ENCODE assay signal across 27 cellular contexts in the genomic region with DNA sequence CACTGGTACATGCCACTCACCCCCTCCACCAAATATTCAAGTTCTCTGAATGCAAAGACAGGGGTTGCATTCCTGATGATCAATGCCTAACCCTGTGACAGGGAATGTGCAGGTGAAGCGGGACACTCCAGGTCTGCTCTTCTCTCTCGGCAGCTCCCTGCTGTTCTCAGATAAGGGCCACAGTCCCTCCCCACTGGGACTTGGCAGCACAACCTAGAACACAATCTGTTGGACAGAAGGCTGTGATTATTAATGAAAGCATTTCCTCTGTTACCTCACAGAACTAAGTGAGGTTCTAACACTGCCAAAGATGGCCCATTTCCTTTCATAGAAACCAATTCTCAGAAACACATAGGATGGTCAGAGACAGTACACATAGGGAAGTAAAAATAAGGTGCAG. TPM values are rescaled to one million over a fixed set of nuclear protein-coding genes. Genes with fewer than 3 reads are reported as not detected.
DNase-seq lines count a peak whose midpoint lies in the region; ATAC-seq, FAIRE-seq and TF ChIP-seq lines count a peak whose summit lies in the region.
"Had no signal": no experiment of that assay in that cellular context is flagged by ENCODE, and none has a peak within 500 bp of the region (broad histone marks: within the 10 kb centered on the region; RNA-seq: fewer than 3 reads in every experiment).

No MANE protein-coding gene starts in this region.

- H4K20me1 ChIP-seq in K562 (replicated peaks; ENCODE audit: control insufficient read depth, insufficient read depth, low read length) (no peaks in the 10 kb centered on the region), fibroblast of lung (ENCODE audit: control insufficient read depth, extremely low read depth, insufficient read depth, low read length) (no peaks in the 10 kb centered on the region)

- H3K27me3 ChIP-seq in K562 (ENCODE audit: control insufficient read depth in 2 of 2, insufficient read depth in 2 of 2, low read length in 2 of 2), result 0 out of 5 replicates have a peak, but pooled peaks cover 0 to 2% of the 10 kb centered on the region in 2 experiments
- H3K27me3 ChIP-seq in fibroblast of lung (ENCODE audit: control insufficient read depth, insufficient read depth, low read length), result no peaks in the 10 kb centered on the region
- H3K27me3 ChIP-seq in CD4-positive, alpha-beta memory T cell (ENCODE audit: insufficient read depth, low read length), result no peaks in the 10 kb centered on the region
- H3K27me3 ChIP-seq: adrenal gland, cardiac muscle cell, neural progenitor cell had no signal

- no peak for FAIRE-seq in K562 (lab: Jason Lieb, UNC)
- FAIRE-seq: kidney, RCC 7860 had no signal

- BruUV-seq in K562 (replicated peaks; lab: Mats Ljungman, UMichigan), result no TSS peak

- intact Hi-C loops in K562 (cut with micrococcal nuclease), result no loop called here
- intact Hi-C loops in CD4-positive, alpha-beta memory T cell (cut with micrococcal nuclease), result no loop called here

- no peak for TF ChIP-seq RAD21 in K562 (CRISPR knock-in tag; conservative IDR thresholded peaks at IDR 0.05 in 1 of 2, IDR thresholded peaks at IDR 0.05 in 1 of 2)

- H3K27me3 Mint-ChIP-seq in CD4-positive, alpha-beta memory T cell, result peaks cover 0 to 1% of the 10 kb centered on the region in 2 donors

- TF ChIP-seq CTCF in K562 (IDR thresholded peaks at IDR 0.05 in 2 of 3, conservative IDR thresholded peaks at IDR 0.05 in 1 of 3; ENCODE audit: insufficient read depth in 2 of 3, low read depth in 1 of 3, low read length in 3 of 3) (no peak), fibroblast of lung (conservative IDR thresholded peaks at IDR 0.05 in 1 of 2, IDR thresholded peaks at IDR 0.05 in 1 of 2; ENCODE audit: low read depth in 1 of 2, low read length in 2 of 2) (no peak)

- H2AFZ ChIP-seq in K562 (ENCODE audit: low read depth, low read length) (no peak overlapping the region), fibroblast of lung (ENCODE audit: low read length) (no peak overlapping the region)
- H2AFZ ChIP-seq: neural progenitor cell had no signal

- TF ChIP-seq EP300 in K562 (IDR thresholded peaks at IDR 0.05; ENCODE audit: low read length), result no peak

- H3K36me3 ChIP-seq in K562 (ENCODE audit: control insufficient read depth, insufficient read depth, low read length), result no peaks in the 10 kb centered on the region
- no peaks in the 10 kb centered on the region for H3K36me3 ChIP-seq in fibroblast of lung (ENCODE audit: control insufficient read depth, insufficient read depth, low read length)
- H3K36me3 ChIP-seq in CD4-positive, alpha-beta memory T cell (ENCODE audit: insufficient read depth, low read length), result no peaks in the 10 kb centered on the region
- H3K36me3 ChIP-seq: adrenal gland, cardiac muscle cell, neural progenitor cell had no signal

- H3K4me1 Mint-ChIP-seq in CD4-positive, alpha-beta memory T cell, result no peaks in the 10 kb centered on the region

- H3K27ac ChIP-seq in K562 (ENCODE audit: extremely low read depth, low read depth, low read length) (no peak overlapping the region), fibroblast of lung (ENCODE audit: insufficient read depth, low read length) (no peak overlapping the region)
- H3K27ac ChIP-seq in CD4-positive, alpha-beta memory T cell (ENCODE audit: low read depth, low read length), result no peak overlapping the region
- H3K27ac ChIP-seq: 22Rv1, adrenal gland, cardiac muscle cell, neural progenitor cell had no signal

- in situ Hi-C loops in K562 (cut with MboI), result no loop called here

- ATAC-seq in K562 (peak; percentile 57; the same call in 1 of the 3 replicates), left lobe of liver (peak; percentile 39)
- ATAC-seq: activated T-cell treated with anti-CD3 and anti-CD28 coated beads, Interleukin-2, amount 50 U/mL, for 72 hours; CD8-positive, alpha-beta T cell; esophagus mucosa had no signal

- H3K9me3 ChIP-seq in K562 (replicated peaks; ENCODE audit: control insufficient read depth, insufficient read depth, low read depth, low read length), result no peaks in the 10 kb centered on the region
- H3K9me3 ChIP-seq in fibroblast of lung (ENCODE audit: control insufficient read depth, insufficient read depth, low read depth, low read length), result no peaks in the 10 kb centered on the region
- no peaks in the 10 kb centered on the region for H3K9me3 ChIP-seq in CD4-positive, alpha-beta memory T cell (ENCODE audit: control insufficient read depth in 1 of 2, low read length in 2 of 2)
- H3K9me3 ChIP-seq: adrenal gland had no signal

- POLR2A ChIA-PET in K562 (lab: Yijun Ruan, JAX), result no interaction called here
- POLR2A ChIA-PET in CD4-positive, alpha-beta memory T cell (lab: Charles Lee; ENCODE audit: partially characterized antibody), result no interaction called here

- no peak overlapping the region for H3K27ac Mint-ChIP-seq in CD4-positive, alpha-beta memory T cell
- H3K27ac Mint-ChIP-seq: activated T-cell treated with anti-CD3 and anti-CD28 coated beads, Interleukin-2, amount 50 U/mL, for 72 hours; CD8-positive, alpha-beta T cell; HFFc6; neural progenitor cell had no signal

- H3K9ac ChIP-seq in K562 (ENCODE audit: insufficient read depth in 1 of 2, low read depth in 2 of 2, low read length in 2 of 2) (no peak overlapping the region), fibroblast of lung (ENCODE audit: insufficient read depth, low read length) (no peak overlapping the region)
- H3K9ac ChIP-seq: neural progenitor cell had no signal

- H3K4me3 ChIP-seq in K562, result no peak overlapping the region
- no peak overlapping the region for H3K4me3 ChIP-seq in fibroblast of lung (replicated peaks in 1 of 4; ENCODE audit: control extremely low read depth in 1 of 4, insufficient read depth in 1 of 4, low read depth in 3 of 4, low read length in 4 of 4)
- no peak overlapping the region for H3K4me3 ChIP-seq in CD4-positive, alpha-beta memory T cell (ENCODE audit: low read length in 2 of 2)
- H3K4me3 ChIP-seq: adrenal gland, cardiac muscle cell, neural progenitor cell had no signal

- no peaks in the 10 kb centered on the region for H3K36me3 Mint-ChIP-seq in CD4-positive, alpha-beta memory T cell
- H3K36me3 Mint-ChIP-seq: CD8-positive, alpha-beta T cell; neural progenitor cell had no signal

- H3K9me3 Mint-ChIP-seq in CD4-positive, alpha-beta memory T cell, result peaks cover 0 to 8% (median 0%) of the 10 kb centered on the region in 8 donors
- H3K9me3 Mint-ChIP-seq: activated T-cell treated with anti-CD3 and anti-CD28 coated beads, Interleukin-2, amount 50 U/mL, for 72 hours; CD8-positive, alpha-beta T cell; HFFc6; neural progenitor cell had no signal

- H3K4me2 ChIP-seq in K562 (ENCODE audit: insufficient read depth, low read length) (no peak overlapping the region), fibroblast of lung (ENCODE audit: extremely low read depth, insufficient read depth, low read length) (no peak overlapping the region)
- H3K4me2 ChIP-seq: neural progenitor cell had no signal

- H3K4me3 Mint-ChIP-seq in CD4-positive, alpha-beta memory T cell, result no peak overlapping the region
- H3K4me3 Mint-ChIP-seq: activated T-cell treated with anti-CD3 and anti-CD28 coated beads, Interleukin-2, amount 50 U/mL, for 72 hours; CD8-positive, alpha-beta T cell; HFFc6; neural progenitor cell had no signal

- H3K9me1 ChIP-seq in K562 (ENCODE audit: control insufficient read depth, insufficient read depth, low read length), result no peaks in the 10 kb centered on the region

- DNase-seq in NCI-H146 (lab: John Stamatoyannopoulos, UW), result peak; percentile 20
- DNase-seq in NCI-H146 treated with DMSO at 0.1 percent for 48 hours (lab: John Stamatoyannopoulos, UW; ENCODE audit: unreplicated experiment), result no peak
- DNase-seq in K562 (ENCODE audit: extremely low read depth in 1 of 4, low spot score in 3 of 4), result no peak
- peak; percentile 10 to 79 for DNase-seq in fibroblast of lung (ENCODE audit: low read depth in 2 of 2)
- no peak for DNase-seq in left lobe of liver (ENCODE audit: low spot score)
- no peak for DNase-seq in effector CD4-positive, alpha-beta T cell
- no peak for DNase-seq in NCI-H1694 treated with DMSO at 0.1 percent for 48 hours (lab: John Stamatoyannopoulos, UW)
- DNase-seq in CD4-positive, alpha-beta memory T cell, result no peak
- DNase-seq: activated CD4-positive, alpha-beta T cell treated with anti-CD3 and anti-CD28 coated beads for 4 hours; activated naive CD4-positive, alpha-beta T cell treated with Interleukin-2 at 50 U/mL for 16 hours; activated T-cell treated with anti-CD3 and anti-CD28 coated beads, Interleukin-2, amount 50 U/mL, for 72 hours; adrenal gland; CD8-positive, alpha-beta T cell; DMS153; HFFc6; IMR-90; kidney; NCI-H2107; NCI-H524 treated with DMSO at 0.1 percent for 48 hours had no signal

- H3K79me2 ChIP-seq in K562 (ENCODE audit: control insufficient read depth, insufficient read depth, low read length), result no peaks in the 10 kb centered on the region
- H3K79me2 ChIP-seq in fibroblast of lung (ENCODE audit: control insufficient read depth, insufficient read depth, low read length), result no peaks in the 10 kb centered on the region

- peaks cover 0 to 5% of the 10 kb centered on the region in 2 experiments; a peak in 2 of 5 replicates for H3K4me1 ChIP-seq in K562 (replicated peaks in 1 of 2; ENCODE audit: control insufficient read depth in 2 of 2, insufficient read depth in 2 of 2, low read length in 2 of 2)
- peaks cover under 1% of the 10 kb centered on the region for H3K4me1 ChIP-seq in fibroblast of lung (ENCODE audit: control insufficient read depth, extremely low read depth, insufficient read depth, low read length)
- H3K4me1 ChIP-seq in CD4-positive, alpha-beta memory T cell (ENCODE audit: insufficient read depth, low read length), result no peaks in the 10 kb centered on the region
- H3K4me1 ChIP-seq: adrenal gland had no signal

- no peak for TF ChIP-seq POLR2A in K562 (conservative IDR thresholded peaks at IDR 0.05)

- WGBS in K562 (ENCODE audit: insufficient coverage, low coverage, missing lambda C conversion rate), result 0% methylated on average over 2 of the region's 2 CpGs

- CTCF ChIA-PET in K562 (lab: Yijun Ruan, JAX; ENCODE audit: low intra/inter-chr PET ratio), result no interaction called here
- CTCF ChIA-PET in CD4-positive, alpha-beta memory T cell (lab: Charles Lee; ENCODE audit: partially characterized antibody), result no interaction called here

RNA-seq across cellular contexts. Expression of a gene that starts 42.7 kb away (rescaled TPM):
- total RNA-seq in K562 (2011; cell fraction: chromatin; rRNA removed; ENCODE audit: low replicate concordance), result not detected in 2 replicates
- total RNA-seq in K562 (2011; cell fraction: nucleolus; rRNA removed), result not detected in 2 replicates
- total RNA-seq in K562 (2011; cell fraction: nucleoplasm; rRNA removed), result not detected in 2 replicates
- total RNA-seq in K562 (2014; rRNA removed), result not detected in 2 replicates
- total RNA-seq in K562 (2014; rRNA removed; fragmentation: Illumina TruSeq; extraction: Trizol), result not detected in 2 replicates
- total RNA-seq in K562 (2015; rRNA removed; fragmentation: Illumina TruSeq; extraction: Trizol), result not detected in 2 replicates
- not detected in 2 replicates for total RNA-seq in K562 (2021)
- polyA plus RNA-seq in K562 (2011; rRNA removed), result 0.20 TPM in 1 of 2 replicates, not detected in the other
- not detected in 2 replicates for polyA plus RNA-seq in K562 (2011; cell fraction: cytosol; rRNA removed)
- not detected in 2 replicates for polyA plus RNA-seq in K562 (2011; cell fraction: nucleus; rRNA removed)
- polyA plus RNA-seq in K562 (2012), result 0.10 and 0.17 TPM in 2 replicates
- not detected in 2 replicates for polyA plus RNA-seq in K562 (2014; fragmentation: Illumina TruSeq; extraction: Trizol)
- not detected for polyA plus RNA-seq in K562 (2014; fragmentation: Nextera tagmentation; extraction: Ambion mirVana)
- not detected in 2 replicates for polyA plus RNA-seq in K562 (2014; rRNA removed)
- not detected in 2 replicates for polyA minus RNA-seq in K562 (2011; rRNA and poly(A)+ RNA removed)
- not detected in 2 replicates for polyA minus RNA-seq in K562 (2011; cell fraction: cytosol; rRNA and poly(A)+ RNA removed)
- not detected in 2 replicates for polyA minus RNA-seq in K562 (2011; cell fraction: nucleus; rRNA and poly(A)+ RNA removed)
- 1.2 and 1.3 TPM in 2 replicates for total RNA-seq in fibroblast of lung
- polyA plus RNA-seq in fibroblast of lung, result 2.9 and 3.9 TPM in 2 replicates
- polyA plus RNA-seq in fibroblast of lung (2012), result 2.0 TPM in 2 replicates
- polyA minus RNA-seq in fibroblast of lung (ENCODE audit: low replicate concordance), result 3.8 and 4.3 TPM in 2 replicates
- 11.9 TPM for total RNA-seq in left lobe of liver
- total RNA-seq in CD4-positive, alpha-beta memory T cell, result not detected
- polyA plus RNA-seq in CD4-positive, alpha-beta memory T cell, result not detected
- total RNA-seq: activated T-cell treated with anti-CD3 and anti-CD28 coated beads, Interleukin-2, amount 50 U/mL, for 72 hours; CD8-positive, alpha-beta T cell; HFFc6; posterior vena cava; subcutaneous adipose tissue; T-helper 1 cell treated with Interleukin-12 subunit alpha and Interleukin-12 subunit beta and Interleukin-4 antibody, amounts not matched to agents 30 ng/mL and 1 ng/mL, for 36 hours had no signal

Comparison
In these comparisons a context has a peak if more than half of its experiments do, and no peak if none do; other contexts are left out.
1. DNase-seq: peak in NCI-H146 (single experiment) and fibroblast of lung (2 of 2); none in NCI-H146 treated with DMSO at 0.1 percent for 48 hours (single experiment), K562 (0 of 4), left lobe of liver (single experiment), effector CD4-positive, alpha-beta T cell (single experiment), NCI-H1694 treated with DMSO at 0.1 percent for 48 hours (single experiment) and CD4-positive, alpha-beta memory T cell (0 of 5).